In genomic region chr5:149517461-149518122, GRCh38 we compare ENCODE assay signal across 12 cellular contexts. TPM values are rescaled to one million over a fixed set of nuclear protein-coding genes. Genes with fewer than 3 reads are reported as not detected.
DNase-seq lines count a peak whose midpoint lies in the region; ATAC-seq, FAIRE-seq and TF ChIP-seq lines count a peak whose summit lies in the region.
"Had no signal": no experiment of that assay in that cellular context is flagged by ENCODE, and none has a peak within 500 bp of the region (broad histone marks: within the 10 kb centered on the region; RNA-seq: fewer than 3 reads in every experiment).

No MANE protein-coding gene starts in this region.

- H3K36me3 ChIP-seq in thoracic aorta, result no peaks in the 10 kb centered on the region
- H3K36me3 ChIP-seq in small intestine (ENCODE audit: control insufficient read depth in 2 of 2, insufficient read depth in 2 of 2, low read length in 2 of 2), result peaks cover 4 to 8% of the 10 kb centered on the region in 2 donors

- intact Hi-C loops in dorsolateral prefrontal cortex (cut with DNase I), result loop anchor here (5.0 kb wide), 1 partner anchor 35 kb away; the partner anchor contains the start of gene CSNK1A1 (in 2 of the 2)

- no peak overlapping the region for H3K4me3 Mint-ChIP-seq in activated T-cell treated with anti-CD3 and anti-CD28 coated beads, Interleukin-2, amount 50 U/mL, for 24 hours
- H3K4me3 Mint-ChIP-seq: stimulated activated naive CD8-positive, alpha-beta T cell treated with anti-CD3 and anti-CD28 coated beads, Interleukin-15, Interleukin-2, amounts not matched to agents 100 ng/mL and 50 ng/mL, for 24 hours had no signal

- H3K27me3 Mint-ChIP-seq in activated T-cell treated with anti-CD3 and anti-CD28 coated beads, Interleukin-2, amount 50 U/mL, for 24 hours, result no peaks in the 10 kb centered on the region
- H3K27me3 Mint-ChIP-seq: stimulated activated naive CD8-positive, alpha-beta T cell treated with anti-CD3 and anti-CD28 coated beads, Interleukin-15, Interleukin-2, amounts not matched to agents 100 ng/mL and 50 ng/mL, for 24 hours had no signal

- peak overlapping the region in 21 of 59 donors; percentile 2 to 36 (median 11) for H3K4me3 ChIP-seq in dorsolateral prefrontal cortex
- H3K4me3 ChIP-seq in thoracic aorta, result peak overlapping the region; percentile 7
- H3K4me3 ChIP-seq in small intestine (ENCODE audit: low read depth in 1 of 2, low read length in 2 of 2), result no peak overlapping the region

- no peaks in the 10 kb centered on the region for H3K27me3 ChIP-seq in dorsolateral prefrontal cortex
- H3K27me3 ChIP-seq in thoracic aorta (replicated peaks; ENCODE audit: insufficient read depth), result no peaks in the 10 kb centered on the region
- no peaks in the 10 kb centered on the region for H3K27me3 ChIP-seq in small intestine (ENCODE audit: control insufficient read depth in 2 of 2, insufficient read depth in 2 of 2, low read length in 2 of 2)
- H3K27me3 ChIP-seq: BE2C had no signal

- peak overlapping the region; percentile 71 for H3K27ac Mint-ChIP-seq in activated T-cell treated with anti-CD3 and anti-CD28 coated beads, Interleukin-2, amount 50 U/mL, for 24 hours

- H3K27ac ChIP-seq in dorsolateral prefrontal cortex, result peak overlapping the region in 50 of 59 donors; percentile 1 to 74 (median 46)
- peak overlapping the region in 1 of 2 donors; percentile 30 for H3K27ac ChIP-seq in thoracic aorta
- H3K27ac ChIP-seq in small intestine (ENCODE audit: low read depth in 1 of 2, low read length in 1 of 2), result peak overlapping the region in 1 of 2 donors; percentile 21

- TF ChIP-seq CTCF in dorsolateral prefrontal cortex (IDR thresholded peaks at IDR 0.05 in 54 of 56, conservative IDR thresholded peaks at IDR 0.05 in 2 of 56; ENCODE audit: low read depth in 1 of 56, partially characterized antibody in 56 of 56), result peak in 31 of 56 donors; percentile 12 to 60 (median 30)
- TF ChIP-seq CTCF in thoracic aorta (IDR thresholded peaks at IDR 0.05), result no peak

- peaks cover 73% of the 10 kb centered on the region for H3K4me1 Mint-ChIP-seq in activated T-cell treated with anti-CD3 and anti-CD28 coated beads, Interleukin-2, amount 50 U/mL, for 24 hours (ENCODE audit: low read depth)

- no peak for ATAC-seq in thoracic aorta (ENCODE audit: insufficient number of reproducible peaks, low FRiP score, low read depth)

- H3K9me3 Mint-ChIP-seq in activated T-cell treated with anti-CD3 and anti-CD28 coated beads, Interleukin-2, amount 50 U/mL, for 24 hours, result no peaks in the 10 kb centered on the region
- H3K9me3 Mint-ChIP-seq: stimulated activated naive CD8-positive, alpha-beta T cell treated with anti-CD3 and anti-CD28 coated beads, Interleukin-15, Interleukin-2, amounts not matched to agents 100 ng/mL and 50 ng/mL, for 24 hours had no signal

- H3K36me3 Mint-ChIP-seq in activated T-cell treated with anti-CD3 and anti-CD28 coated beads, Interleukin-2, amount 50 U/mL, for 24 hours (ENCODE audit: low read depth), result peaks cover 93% of the 10 kb centered on the region

- FAIRE-seq in small intestine (lab: Jason Lieb, UNC), result no peak

- 59 to 81% (median 73%) methylated on average over 5 of the region's 5 CpGs for WGBS in small intestine, 3 donors

- H3K9me3 ChIP-seq in thoracic aorta, result no peaks in the 10 kb centered on the region
- H3K9me3 ChIP-seq in small intestine (ENCODE audit: control insufficient read depth, low read depth), result no peaks in the 10 kb centered on the region
- H3K9me3 ChIP-seq: BE2C had no signal

- H3K4me1 ChIP-seq in thoracic aorta (ENCODE audit: control insufficient read depth in 1 of 2, low read depth in 2 of 2) (peaks cover 67 to 89% of the 10 kb centered on the region in 2 donors), small intestine (ENCODE audit: control insufficient read depth in 2 of 2, insufficient read depth in 1 of 2, low read depth in 1 of 2, low read length in 1 of 2) (peaks cover 0 to 9% of the 10 kb centered on the region in 2 donors)
- H3K4me1 ChIP-seq: BE2C had no signal

- DNase-seq in activated T-cell treated with anti-CD3 and anti-CD28 coated beads, Interleukin-2, amount 50 U/mL, for 24 hours, result no peak
- no peak for DNase-seq in activated T-cell treated with anti-CD3 and anti-CD28 coated beads, Interleukin-2, amount 50 U/mL, for 48 hours
- DNase-seq in dorsolateral prefrontal cortex (peak in 4 of 10 donors; percentile 45 to 59 (median 46)), lung microvascular endothelial cell (ENCODE audit: low read depth in 2 of 2) (peak; percentile 28 to 37), thoracic aorta (ENCODE audit: low spot score) (no peak), small intestine (no peak), NCI-H2196 treated with DMSO at 0.1 percent for 48 hours (lab: John Stamatoyannopoulos, UW; ENCODE audit: unreplicated experiment) (no peak)
- DNase-seq in stimulated activated CD4-positive, alpha-beta T cell treated with anti-CD3 and anti-CD28 coated beads, Interleukin-4, amount 100 ng/mL, for 4 hours, result no peak
- DNase-seq: BE2C, OCI-M1, retina had no signal

RNA-seq across cellular contexts. Expression of gene CSNK1A1, which starts 33.6 kb away (rescaled TPM):
- total RNA-seq in dorsolateral prefrontal cortex (100 to 1,000 TPM; 164 to 228 (median 189) TPM), lung microvascular endothelial cell (290 and 294 TPM in 2 replicates), thoracic aorta (100 to 1,000 TPM; 222 to 262 TPM)
- polyA plus RNA-seq in small intestine, result 100 to 1,000 TPM in 1 of 3 donors, 10 to 100 TPM in 2; 58.6 to 105 (median 64.2) TPM

Comparison
In these comparisons a context has a peak if more than half of its experiments do, and no peak if none do; other contexts are left out.
1. DNase-seq: peak in lung microvascular endothelial cell (2 of 2); none in activated T-cell treated with anti-CD3 and anti-CD28 coated beads, Interleukin-2, amount 50 U/mL, for 24 hours (single experiment), activated T-cell treated with anti-CD3 and anti-CD28 coated beads, Interleukin-2, amount 50 U/mL, for 48 hours (0 of 2), thoracic aorta (single experiment), small intestine (single experiment), stimulated activated CD4-positive, alpha-beta T cell treated with anti-CD3 and anti-CD28 coated beads, Interleukin-4, amount 100 ng/mL, for 4 hours (0 of 2) and NCI-H2196 treated with DMSO at 0.1 percent for 48 hours (single experiment).